In genomic region chr13:106594986-106595385, GRCh38 we compare ENCODE assay signal across 20 cellular contexts. TPM values are rescaled to one million over a fixed set of nuclear protein-coding genes. Genes with fewer than 3 reads are reported as not detected.
DNase-seq lines count a peak whose midpoint lies in the region; ATAC-seq and TF ChIP-seq lines count a peak whose summit lies in the region.
"Had no signal": no experiment of that assay in that cellular context is flagged by ENCODE, and none has a peak within 500 bp of the region (broad histone marks: within the 10 kb centered on the region; RNA-seq: fewer than 3 reads in every experiment).

No MANE protein-coding gene starts in this region.

- no peak overlapping the region for H3K4me3 ChIP-seq in choroid plexus epithelial cell (ENCODE audit: low read depth, low read length)
- H3K4me3 ChIP-seq: A549, GM12878 had no signal

- intact Hi-C loops in Calu3 (cut with micrococcal nuclease; ENCODE audit: unreplicated experiment), result no loop called here

- H3K27me3 Mint-ChIP-seq in Calu3 (ENCODE audit: unreplicated experiment), result no peaks in the 10 kb centered on the region

- no peaks in the 10 kb centered on the region for H3K4me1 Mint-ChIP-seq in Calu3 (ENCODE audit: low read depth, unreplicated experiment)

- ATAC-seq in GM19397 (IDR thresholded peaks at IDR 0.05; ENCODE audit: unreplicated experiment), result no peak
- ATAC-seq: A549, GM12878 had no signal

- TF ChIP-seq CTCF in choroid plexus epithelial cell (conservative IDR thresholded peaks at IDR 0.05; ENCODE audit: low read depth, low read length), result no peak
- no peak for TF ChIP-seq CTCF in Calu3 (IDR thresholded peaks at IDR 0.05; ENCODE audit: unreplicated experiment)

- DNase-seq in OCI-M1 (lab: John Stamatoyannopoulos, UW), result peak; percentile 11
- DNase-seq in choroid plexus epithelial cell (ENCODE audit: low read depth), result peak; percentile 16
- peak; percentile 39 for DNase-seq in middle frontal gyrus (ENCODE audit: extremely low spot score, low spot score)
- peak; percentile 55 for DNase-seq in superior temporal gyrus (ENCODE audit: extremely low spot score)
- no peak for DNase-seq in Calu3
- DNase-seq in cerebellar nuclear complex (lab: John Stamatoyannopoulos, UW), result no peak
- no peak for DNase-seq in DMS53 treated with DMSO at 0.1 percent for 48 hours (lab: John Stamatoyannopoulos, UW; ENCODE audit: unreplicated experiment)
- DNase-seq: 8988T; C1 segment of cervical spinal cord; CD4-positive, alpha-beta memory T cell; COR-L47; DMS153; DMS79; EL; GDM1; H7; HCEC 1CT had no signal

- no peaks in the 10 kb centered on the region for H3K36me3 Mint-ChIP-seq in Calu3 (ENCODE audit: insufficient read depth, unreplicated experiment)
- H3K36me3 Mint-ChIP-seq: CD4-positive, alpha-beta memory T cell had no signal

- no peaks in the 10 kb centered on the region for H3K9me3 Mint-ChIP-seq in Calu3 (ENCODE audit: low read depth, unreplicated experiment)

- no peak overlapping the region for H3K27ac Mint-ChIP-seq in Calu3 (ENCODE audit: unreplicated experiment)
- H3K27ac Mint-ChIP-seq: CD4-positive, alpha-beta memory T cell had no signal

- no peak overlapping the region for H3K4me3 Mint-ChIP-seq in Calu3 (ENCODE audit: low read depth, unreplicated experiment)
- H3K4me3 Mint-ChIP-seq: CD4-positive, alpha-beta memory T cell had no signal

- BruUV-seq in Calu3 (replicated peaks; lab: Mats Ljungman, UMichigan), result no TSS peak

- CTCF ChIA-PET in Calu3 (lab: Charles Lee), result no interaction called here

RNA-seq across cellular contexts. Expression of gene ARGLU1, which starts 27.0 kb away (rescaled TPM):
- total RNA-seq in Calu3 (2022), result 28.8 and 34.0 TPM in 2 replicates

RNA-seq across cellular contexts. Expression of gene EFNB2, which starts 59.5 kb away (rescaled TPM):
- total RNA-seq in Calu3 (2022), result 14.3 and 16.9 TPM in 2 replicates

Comparison
In these comparisons a context has a peak if more than half of its experiments do, and no peak if none do; other contexts are left out.
1. DNase-seq: peak in OCI-M1 (single experiment), choroid plexus epithelial cell (single experiment), middle frontal gyrus (single experiment) and superior temporal gyrus (single experiment); none in Calu3 (single experiment), cerebellar nuclear complex (0 of 2) and DMS53 treated with DMSO at 0.1 percent for 48 hours (single experiment).